18 cellular contexts compared by ENCODE assay signal in the genomic region with DNA sequence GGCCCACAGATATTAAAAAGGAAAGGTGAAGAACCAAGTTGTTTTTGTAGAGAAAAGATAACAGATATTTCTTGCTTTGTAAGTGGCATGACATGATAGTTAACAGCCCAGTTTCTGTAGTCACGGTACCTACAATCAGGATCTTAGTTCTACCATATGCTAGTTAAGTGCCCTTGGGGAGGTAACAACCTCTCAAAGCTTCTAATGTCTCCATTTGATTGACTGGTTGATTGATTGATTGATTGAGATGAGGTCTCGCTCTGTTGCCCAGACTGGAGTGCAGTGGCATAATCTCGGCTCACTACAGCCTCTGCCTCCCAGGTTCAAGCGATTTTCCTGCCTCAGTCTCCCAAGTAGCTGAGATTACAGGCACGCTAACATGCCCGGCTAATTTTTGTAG. TPM values are rescaled to one million over a fixed set of nuclear protein-coding genes. Genes with fewer than 3 reads are reported as not detected.
DNase-seq lines count a peak whose midpoint lies in the region; ATAC-seq and TF ChIP-seq lines count a peak whose summit lies in the region.
"Had no signal": no experiment of that assay in that cellular context is flagged by ENCODE, and none has a peak within 500 bp of the region (broad histone marks: within the 10 kb centered on the region; RNA-seq: fewer than 3 reads in every experiment).

No MANE protein-coding gene starts in this region.

- CTCF ChIA-PET in HEK293T (lab: Yijun Ruan, JAX), result no interaction called here

- TF ChIP-seq CTCF in glutamatergic neuron (IDR thresholded peaks at IDR 0.05; ENCODE audit: partially characterized antibody, unreplicated experiment), result no peak
- TF ChIP-seq CTCF in right atrium auricular region (IDR thresholded peaks at IDR 0.05), result no peak

- POLR2A ChIA-PET in HEK293T (lab: Yijun Ruan, JAX), result no interaction called here

- no peaks in the 10 kb centered on the region for H3K27me3 Mint-ChIP-seq in activated T-cell treated with anti-CD3 and anti-CD28 coated beads, Interleukin-2, amount 50 U/mL, for 24 hours
- peaks cover 2% of the 10 kb centered on the region for H3K27me3 Mint-ChIP-seq in glutamatergic neuron (ENCODE audit: unreplicated experiment)
- H3K27me3 Mint-ChIP-seq: CD4-positive, CD25-positive, alpha-beta regulatory T cell; CD8-positive, alpha-beta memory T cell had no signal

- peaks cover 63% of the 10 kb centered on the region for H3K36me3 Mint-ChIP-seq in activated T-cell treated with anti-CD3 and anti-CD28 coated beads, Interleukin-2, amount 50 U/mL, for 24 hours (ENCODE audit: low read depth)
- H3K36me3 Mint-ChIP-seq in glutamatergic neuron (ENCODE audit: unreplicated experiment), result no peaks in the 10 kb centered on the region
- peaks cover 46% of the 10 kb centered on the region for H3K36me3 Mint-ChIP-seq in stimulated activated effector memory CD8-positive, alpha-beta T cell treated with anti-CD3 and anti-CD28 coated beads, Interleukin-12 subunit alpha, Interleukin-12 subunit beta, amount 100 ng/mL, for 72 hours

- no peaks in the 10 kb centered on the region for H3K9me3 ChIP-seq in right atrium auricular region
- H3K9me3 ChIP-seq: BE2C, Caco-2, HAP-1 had no signal

- peaks cover 18% of the 10 kb centered on the region for H3K36me3 ChIP-seq in right atrium auricular region

- no peaks in the 10 kb centered on the region for H3K27me3 ChIP-seq in right atrium auricular region
- H3K27me3 ChIP-seq: BE2C had no signal

- no peaks in the 10 kb centered on the region for H3K4me1 ChIP-seq in right atrium auricular region
- H3K4me1 ChIP-seq: BE2C, HAP-1 had no signal

- no peak overlapping the region for H3K27ac ChIP-seq in right atrium auricular region
- H3K27ac ChIP-seq: HL-60 had no signal

- no peak overlapping the region for H3K4me3 Mint-ChIP-seq in activated T-cell treated with anti-CD3 and anti-CD28 coated beads, Interleukin-2, amount 50 U/mL, for 24 hours
- H3K4me3 Mint-ChIP-seq in glutamatergic neuron (ENCODE audit: unreplicated experiment), result no peak overlapping the region
- H3K4me3 Mint-ChIP-seq in stimulated activated effector memory CD8-positive, alpha-beta T cell treated with anti-CD3 and anti-CD28 coated beads, Interleukin-12 subunit alpha, Interleukin-12 subunit beta, amount 100 ng/mL, for 72 hours, result no peak overlapping the region
- H3K4me3 Mint-ChIP-seq: CD4-positive, CD25-positive, alpha-beta regulatory T cell; CD8-positive, alpha-beta memory T cell had no signal

- H3K4me1 Mint-ChIP-seq in activated T-cell treated with anti-CD3 and anti-CD28 coated beads, Interleukin-2, amount 50 U/mL, for 24 hours (ENCODE audit: low read depth), result peaks cover 6% of the 10 kb centered on the region
- H3K4me1 Mint-ChIP-seq in glutamatergic neuron (ENCODE audit: low read depth, unreplicated experiment), result peaks cover 10% of the 10 kb centered on the region
- H3K4me1 Mint-ChIP-seq in stimulated activated effector memory CD8-positive, alpha-beta T cell treated with anti-CD3 and anti-CD28 coated beads, Interleukin-12 subunit alpha, Interleukin-12 subunit beta, amount 100 ng/mL, for 72 hours, result no peaks in the 10 kb centered on the region

- DNase-seq in activated T-cell treated with anti-CD3 and anti-CD28 coated beads, Interleukin-2, amount 50 U/mL, for 24 hours, result no peak
- DNase-seq in activated T-cell treated with anti-CD3 and anti-CD28 coated beads, Interleukin-2, amount 50 U/mL, for 1 hour, result no peak
- DNase-seq in HEK293T (ENCODE audit: extremely low spot score) (no peak), glutamatergic neuron (no peak), right atrium auricular region (ENCODE audit: low spot score) (no peak)
- no peak for DNase-seq in stimulated activated effector memory CD8-positive, alpha-beta T cell treated with anti-CD3 and anti-CD28 coated beads, Interleukin-12 subunit alpha, Interleukin-12 subunit beta, amount 100 ng/mL, for 72 hours (ENCODE audit: low spot score in 2 of 2)
- DNase-seq: ACHN; BE2C; C1 segment of cervical spinal cord; Caco-2; CD4-positive, CD25-positive, alpha-beta regulatory T cell; CD8-positive, alpha-beta memory T cell; GOT3; IMR-90; KBM-7 had no signal

- H3K4me3 ChIP-seq in right atrium auricular region, result no peak overlapping the region
- H3K4me3 ChIP-seq: HAP-1 had no signal

- no peaks in the 10 kb centered on the region for H3K9me3 Mint-ChIP-seq in activated T-cell treated with anti-CD3 and anti-CD28 coated beads, Interleukin-2, amount 50 U/mL, for 24 hours
- no peaks in the 10 kb centered on the region for H3K9me3 Mint-ChIP-seq in glutamatergic neuron (ENCODE audit: unreplicated experiment)
- H3K9me3 Mint-ChIP-seq in stimulated activated effector memory CD8-positive, alpha-beta T cell treated with anti-CD3 and anti-CD28 coated beads, Interleukin-12 subunit alpha, Interleukin-12 subunit beta, amount 100 ng/mL, for 72 hours, result no peaks in the 10 kb centered on the region
- H3K9me3 Mint-ChIP-seq: CD4-positive, CD25-positive, alpha-beta regulatory T cell; CD8-positive, alpha-beta memory T cell had no signal

- ATAC-seq in stimulated activated effector memory CD8-positive, alpha-beta T cell treated with anti-CD3 and anti-CD28 coated beads, Interleukin-12 subunit alpha, Interleukin-12 subunit beta, amount 100 ng/mL, for 72 hours, result no peak
- no peak for ATAC-seq in GM18870 (IDR thresholded peaks at IDR 0.05; ENCODE audit: unreplicated experiment)

- H3K27ac Mint-ChIP-seq in activated T-cell treated with anti-CD3 and anti-CD28 coated beads, Interleukin-2, amount 50 U/mL, for 24 hours, result peak overlapping the region; percentile 37
- peak overlapping the region; percentile 17 for H3K27ac Mint-ChIP-seq in glutamatergic neuron (ENCODE audit: unreplicated experiment)
- peak overlapping the region; percentile 23 for H3K27ac Mint-ChIP-seq in stimulated activated effector memory CD8-positive, alpha-beta T cell treated with anti-CD3 and anti-CD28 coated beads, Interleukin-12 subunit alpha, Interleukin-12 subunit beta, amount 100 ng/mL, for 72 hours

TF ChIP-seq in HEK293T, 16 proteins besides CTCF, POLR2A, EP300 and RAD21:
- TF ChIP-seq ARNT (IDR thresholded peaks at IDR 0.05) (no peak), SUZ12 (IDR thresholded peaks at IDR 0.05) (no peak), HDGF (IDR thresholded peaks at IDR 0.05; ENCODE audit: borderline replicate concordance) (no peak), CTBP1 (IDR thresholded peaks at IDR 0.05; ENCODE audit: borderline replicate concordance) (no peak), NFRKB (IDR thresholded peaks at IDR 0.05) (no peak), PKNOX1 (IDR thresholded peaks at IDR 0.05) (peak; percentile 49; the same call in 1 of the 2 replicates), FOXM1 (IDR thresholded peaks at IDR 0.05; ENCODE audit: borderline replicate concordance) (no peak), ZNF384 (IDR thresholded peaks at IDR 0.05) (no peak)

RNA-seq across cellular contexts. Expression of gene SENP5, which starts 28.5 kb away (rescaled TPM):
- total RNA-seq in glutamatergic neuron (ENCODE audit: unreplicated experiment), result 49.6 TPM
- 10 to 100 TPM; 18.7 to 22.1 TPM for total RNA-seq in right atrium auricular region

RNA-seq across cellular contexts. Expression of gene NCBP2, which starts 46.1 kb away (rescaled TPM):
- total RNA-seq in glutamatergic neuron (ENCODE audit: unreplicated experiment) (118 TPM), right atrium auricular region (10 to 100 TPM; 21.6 to 22.8 TPM)
